ENCODE assay signal across 9 cellular contexts in genomic region chr7:8115547-8116402, GRCh38.
DNase-seq lines count a peak whose midpoint lies in the region; ATAC-seq and TF ChIP-seq lines count a peak whose summit lies in the region.
"Had no signal": no experiment of that assay in that cellular context is flagged by ENCODE, and none has a peak within 500 bp of the region (broad histone marks: within the 10 kb centered on the region; RNA-seq: fewer than 3 reads in every experiment).

No MANE protein-coding gene starts in this region.

- ATAC-seq in CD8-positive, alpha-beta T cell: peak; percentile 31
- ATAC-seq in HG02938 (IDR thresholded peaks at IDR 0.05; ENCODE audit: unreplicated experiment): peak; percentile 91

- H3K4me1 Mint-ChIP-seq in CD8-positive, alpha-beta T cell (ENCODE audit: low read depth): peaks cover 50% of the 10 kb centered on the region

- H3K4me1 ChIP-seq in CD8-positive, alpha-beta T cell (ENCODE audit: insufficient read depth, low read length): peaks cover 32% of the 10 kb centered on the region

- H3K9me3 Mint-ChIP-seq in CD8-positive, alpha-beta T cell: peaks cover 3% of the 10 kb centered on the region

- POLR2A ChIA-PET in CD8-positive, alpha-beta T cell (lab: Charles Lee): interaction anchor here (0.7 kb wide), 1 partner anchor 28 kb away, joined by 3 read pairs; no protein-coding TSS in a partner anchor

- H4K20me1 ChIP-seq in SU-DHL-6 (ENCODE audit: low read depth, low read length): no peaks in the 10 kb centered on the region

- no peak overlapping the region for H3K27ac ChIP-seq in CD8-positive, alpha-beta T cell (ENCODE audit: low read depth, low read length)
- peak overlapping the region; percentile 15; the same call in 1 of the 2 replicates for H3K27ac ChIP-seq in SU-DHL-6 (ENCODE audit: low read depth, low read length)

- H3K4me3 ChIP-seq in CD8-positive, alpha-beta T cell (ENCODE audit: low read depth, low read length): no peak overlapping the region
- H3K4me3 ChIP-seq in SU-DHL-6 (ENCODE audit: insufficient read depth, low read length, poor library complexity, severe bottlenecking): no peak overlapping the region

- H2AFZ ChIP-seq in SU-DHL-6 (ENCODE audit: low read depth, low read length, severe bottlenecking): peak overlapping the region; percentile 37

- no peaks in the 10 kb centered on the region for H3F3A ChIP-seq in SU-DHL-6 (ENCODE audit: insufficient read depth)

- no peak overlapping the region for H3K9ac ChIP-seq in SU-DHL-6 (ENCODE audit: low read length)

- H3K79me2 ChIP-seq in SU-DHL-6 (ENCODE audit: insufficient read depth, low read length): no peaks in the 10 kb centered on the region

- intact Hi-C loops in CD8-positive, alpha-beta T cell (cut with DNase I, micrococcal nuclease): loop anchor here in 1 of 2 experiments (2.0 kb wide), 1 partner anchor 17 kb away; no protein-coding TSS in a partner anchor

- H3K27ac Mint-ChIP-seq in CD8-positive, alpha-beta T cell: peak overlapping the region; percentile 91

- CTCF ChIA-PET in CD8-positive, alpha-beta T cell (lab: Charles Lee): interaction anchor here (0.7 to 2.3 kb wide), 3 partner anchors 11 to 26 kb away, joined by 3 to 5 read pairs (median 3); no protein-coding TSS in a partner anchor

- no peaks in the 10 kb centered on the region for H3K9me2 ChIP-seq in SU-DHL-6 (replicated peaks; ENCODE audit: insufficient read depth, low read length)

- DNase-seq in CD8-positive, alpha-beta T cell: no peak
- DNase-seq in GM19238 (ENCODE audit: insufficient read length, low spot score): peak; percentile 56
- DNase-seq in NCI-H1105 treated with DMSO at 0.1 percent for 48 hours (lab: John Stamatoyannopoulos, UW): no peak
- no peak for DNase-seq in effector CD4-positive, alpha-beta T cell
- no peak for DNase-seq in LoVo (ENCODE audit: low spot score)
- DNase-seq in activated CD4-positive, alpha-beta T cell treated with anti-CD3 and anti-CD28 coated beads, Interleukin-2, amount 50 U/mL, for 48 hours: no peak
- DNase-seq: activated effector memory CD4-positive, alpha-beta T cell treated with anti-CD3 and anti-CD28 coated beads, Interleukin-2, amount 50 U/mL, for 16 hours had no signal

- no peaks in the 10 kb centered on the region for H3K27me3 Mint-ChIP-seq in CD8-positive, alpha-beta T cell (ENCODE audit: low read depth)

- no peaks in the 10 kb centered on the region for H3K36me3 Mint-ChIP-seq in CD8-positive, alpha-beta T cell

- peak overlapping the region; percentile 35 for H3K4me3 Mint-ChIP-seq in CD8-positive, alpha-beta T cell

- H3K27me3 ChIP-seq in CD8-positive, alpha-beta T cell (ENCODE audit: insufficient read depth, low read length): no peaks in the 10 kb centered on the region
- no peaks in the 10 kb centered on the region for H3K27me3 ChIP-seq in SU-DHL-6 (ENCODE audit: low read length)

- no peak for TF ChIP-seq CTCF in CD8-positive, alpha-beta T cell (IDR thresholded peaks at IDR 0.05)
- no peak for TF ChIP-seq CTCF in SU-DHL-6 (IDR thresholded peaks at IDR 0.05; ENCODE audit: insufficient read depth, low read length, poor library complexity, severe bottlenecking)

- no peaks in the 10 kb centered on the region for H3K9me3 ChIP-seq in CD8-positive, alpha-beta T cell (ENCODE audit: low read length)
- H3K9me3 ChIP-seq in SU-DHL-6 (ENCODE audit: insufficient read depth, low read length): no peaks in the 10 kb centered on the region

- no peaks in the 10 kb centered on the region for H3K36me3 ChIP-seq in CD8-positive, alpha-beta T cell (ENCODE audit: insufficient read depth, low read length)
- no peaks in the 10 kb centered on the region for H3K36me3 ChIP-seq in SU-DHL-6 (ENCODE audit: low read length)

- peak overlapping the region; percentile 2 for H3K4me2 ChIP-seq in SU-DHL-6 (ENCODE audit: low read depth, low read length, poor library complexity, severe bottlenecking)
